Comparison of ENCODE assay signal across 34 cellular contexts in genomic region chr10:128837478-128837877, GRCh38.
DNase-seq lines count a peak whose midpoint lies in the region; ATAC-seq, FAIRE-seq and TF ChIP-seq lines count a peak whose summit lies in the region.
"Had no signal": no experiment of that assay in that cellular context is flagged by ENCODE, and none has a peak within 500 bp of the region (broad histone marks: within the 10 kb centered on the region; RNA-seq: fewer than 3 reads in every experiment).

No MANE protein-coding gene starts in this region.

- no peak for TF ChIP-seq RAD21 in HepG2 (CRISPR knock-in tag; IDR thresholded peaks at IDR 0.05)
- TF ChIP-seq RAD21 in A549 (conservative IDR thresholded peaks at IDR 0.05 in 1 of 2, IDR thresholded peaks at IDR 0.05 in 1 of 2), result no peak
- TF ChIP-seq RAD21 in K562 (CRISPR knock-in tag; conservative IDR thresholded peaks at IDR 0.05 in 1 of 2, IDR thresholded peaks at IDR 0.05 in 1 of 2), result no peak

- H3K27ac ChIP-seq in HepG2 (ENCODE audit: extremely low read length, insufficient read depth, low read length) (no peak overlapping the region), right lobe of liver (no peak overlapping the region), A549 (no peak overlapping the region), K562 (ENCODE audit: extremely low read depth, low read depth, low read length) (no peak overlapping the region)
- H3K27ac ChIP-seq: 22Rv1; BLaER1; BLaER1 treated with 17β-estradiol and CSF1 and Interleukin-3, amounts not matched to agents 10 nM and 100 nM; C4-2B had no signal

- BruUV-seq in HepG2 (replicated peaks; lab: Mats Ljungman, UMichigan) (no TSS peak), K562 (replicated peaks; lab: Mats Ljungman, UMichigan) (no TSS peak)

- no peaks in the 10 kb centered on the region for H3K4me1 ChIP-seq in HepG2 (ENCODE audit: insufficient read depth, low read length)
- no peaks in the 10 kb centered on the region for H3K4me1 ChIP-seq in right lobe of liver
- H3K4me1 ChIP-seq in A549, result no peaks in the 10 kb centered on the region
- H3K4me1 ChIP-seq in K562 (replicated peaks in 1 of 2; ENCODE audit: control insufficient read depth in 2 of 2, insufficient read depth in 2 of 2, low read length in 2 of 2), result no peaks in the 10 kb centered on the region
- H3K4me1 ChIP-seq: BE2C; BLaER1; BLaER1 treated with 17β-estradiol and CSF1 and Interleukin-3, amounts not matched to agents 10 nM and 100 nM; Caco-2 had no signal

- H3K9me3 ChIP-seq in HepG2 (ENCODE audit: low read length) (no peaks in the 10 kb centered on the region), right lobe of liver (no peaks in the 10 kb centered on the region), A549 (no peaks in the 10 kb centered on the region), K562 (replicated peaks; ENCODE audit: control insufficient read depth, insufficient read depth, low read depth, low read length) (no peaks in the 10 kb centered on the region)
- H3K9me3 ChIP-seq: BE2C; BLaER1; BLaER1 treated with 17β-estradiol and CSF1 and Interleukin-3, amounts not matched to agents 10 nM and 100 nM; Caco-2 had no signal

- 3% methylated on average over 2 of the region's 2 CpGs for WGBS in HepG2 (ENCODE audit: low lambda C conversion rate)
- WGBS in right lobe of liver (ENCODE audit: insufficient coverage, low coverage, low lambda C conversion rate, missing lambda C conversion rate), result 54% methylated on average over 2 of the region's 2 CpGs
- 2% methylated on average over 2 of the region's 2 CpGs for WGBS in A549 (ENCODE audit: missing lambda C conversion rate)
- 6% methylated on average over 2 of the region's 2 CpGs for WGBS in K562 (ENCODE audit: insufficient coverage, low coverage, missing lambda C conversion rate)

- ATAC-seq in HepG2, result no peak
- no peak for ATAC-seq in right lobe of liver
- ATAC-seq in A549, result no peak
- ATAC-seq in K562, result no peak
- ATAC-seq: CD8-positive, alpha-beta T cell had no signal

- in situ Hi-C loops in HepG2 (cut with HindIII; ENCODE audit: extremely low pct_ligation_motif_present, low pct_unique_long_range_greater_than_20kb) (no loop called here), K562 (cut with MboI) (no loop called here)

- H2AFZ ChIP-seq in HepG2 (ENCODE audit: low read length), result no peak overlapping the region
- H2AFZ ChIP-seq in K562 (ENCODE audit: low read depth, low read length), result no peak overlapping the region

- FAIRE-seq in HepG2 (lab: Jason Lieb, UNC) (no peak), A549 (lab: Jason Lieb, UNC) (no peak), K562 (lab: Jason Lieb, UNC) (no peak)
- FAIRE-seq: A204.1, D721Med had no signal

- TF ChIP-seq CTCF in HepG2 (CRISPR knock-in tag; IDR thresholded peaks at IDR 0.05) (no peak), right lobe of liver (IDR thresholded peaks at IDR 0.05) (no peak), A549 (IDR thresholded peaks at IDR 0.05) (no peak), K562 (IDR thresholded peaks at IDR 0.05 in 2 of 3, conservative IDR thresholded peaks at IDR 0.05 in 1 of 3; ENCODE audit: insufficient read depth in 2 of 3, low read depth in 1 of 3, low read length in 3 of 3) (no peak)

- H3K4me3 ChIP-seq in HepG2 (replicated peaks in 1 of 3; ENCODE audit: insufficient read depth in 1 of 3, low read depth in 2 of 3, low read length in 3 of 3) (no peak overlapping the region), right lobe of liver (no peak overlapping the region), A549 (no peak overlapping the region), K562 (no peak overlapping the region)
- H3K4me3 ChIP-seq: BLaER1; BLaER1 treated with 17β-estradiol and CSF1 and Interleukin-3, amounts not matched to agents 10 nM and 100 nM had no signal

- no peak overlapping the region for H3K27ac Mint-ChIP-seq in activated CD4-positive, alpha-beta T cell treated with anti-CD3 and anti-CD28 coated beads, Interleukin-2, amount 10 ng/mL, durations not matched to agents 7 days and 5 days
- H3K27ac Mint-ChIP-seq: B cell; CD14-positive monocyte; CD4-positive, alpha-beta memory T cell; CD4-positive, alpha-beta T cell; CD4-positive, CD25-positive, alpha-beta regulatory T cell; CD8-positive, alpha-beta T cell had no signal

- intact Hi-C loops in HepG2 (cut with micrococcal nuclease; ENCODE audit: unreplicated experiment), result no loop called here
- intact Hi-C loops in right lobe of liver (cut with DNase I), result no loop called here
- intact Hi-C loops in K562 (cut with micrococcal nuclease), result no loop called here

- H3K36me3 ChIP-seq in HepG2 (replicated peaks in 1 of 2; ENCODE audit: control insufficient read depth in 1 of 2, insufficient read depth in 2 of 2, low read length in 2 of 2), result no peaks in the 10 kb centered on the region
- H3K36me3 ChIP-seq in right lobe of liver, result no peaks in the 10 kb centered on the region
- no peaks in the 10 kb centered on the region for H3K36me3 ChIP-seq in K562 (ENCODE audit: control insufficient read depth, insufficient read depth, low read length)
- H3K36me3 ChIP-seq: BE2C; BLaER1; BLaER1 treated with 17β-estradiol and CSF1 and Interleukin-3, amounts not matched to agents 10 nM and 100 nM had no signal

- no peaks in the 10 kb centered on the region for H3K4me1 Mint-ChIP-seq in activated CD4-positive, alpha-beta T cell treated with anti-CD3 and anti-CD28 coated beads, Interleukin-2, amount 10 ng/mL, durations not matched to agents 7 days and 5 days
- H3K4me1 Mint-ChIP-seq: B cell; CD14-positive monocyte; CD4-positive, alpha-beta memory T cell; CD4-positive, CD25-positive, alpha-beta regulatory T cell; CD8-positive, alpha-beta memory T cell had no signal

- H3K4me3 Mint-ChIP-seq in activated CD4-positive, alpha-beta T cell treated with anti-CD3 and anti-CD28 coated beads, Interleukin-2, amount 10 ng/mL, durations not matched to agents 7 days and 5 days, result no peak overlapping the region
- H3K4me3 Mint-ChIP-seq: B cell; CD14-positive monocyte; CD4-positive, alpha-beta memory T cell; CD4-positive, alpha-beta T cell; CD4-positive, CD25-positive, alpha-beta regulatory T cell; CD8-positive, alpha-beta memory T cell; CD8-positive, alpha-beta T cell had no signal

- TF ChIP-seq POLR2A in HepG2 (IDR thresholded peaks at IDR 0.05; ENCODE audit: insufficient read depth in 1 of 2, low read depth in 2 of 2, low read length in 2 of 2) (no peak), right lobe of liver (IDR thresholded peaks at IDR 0.05) (no peak), A549 (IDR thresholded peaks at IDR 0.05; ENCODE audit: low read length) (no peak), K562 (conservative IDR thresholded peaks at IDR 0.05) (no peak)

- H3K9me3 Mint-ChIP-seq in activated CD4-positive, alpha-beta T cell treated with anti-CD3 and anti-CD28 coated beads, Interleukin-2, amount 10 ng/mL, durations not matched to agents 7 days and 5 days, result no peaks in the 10 kb centered on the region
- H3K9me3 Mint-ChIP-seq: CD14-positive monocyte; CD4-positive, alpha-beta memory T cell; CD4-positive, alpha-beta T cell; CD8-positive, alpha-beta memory T cell; CD8-positive, alpha-beta T cell had no signal

- no peak overlapping the region for H3K9ac ChIP-seq in HepG2 (ENCODE audit: insufficient read depth, low read depth, low read length)
- no peak overlapping the region for H3K9ac ChIP-seq in K562 (ENCODE audit: insufficient read depth in 1 of 2, low read depth in 2 of 2, low read length in 2 of 2)
- H3K9ac ChIP-seq: BLaER1; BLaER1 treated with 17β-estradiol and CSF1 and Interleukin-3, amounts not matched to agents 10 nM and 100 nM had no signal

- H3K27me3 Mint-ChIP-seq in activated CD4-positive, alpha-beta T cell treated with anti-CD3 and anti-CD28 coated beads, Interleukin-2, amount 10 ng/mL, durations not matched to agents 7 days and 5 days, result peaks cover 10% of the 10 kb centered on the region

- DNase-seq in HepG2 (ENCODE audit: low spot score) (no peak), right lobe of liver (no peak), A549 (ENCODE audit: low read depth in 1 of 2, low spot score in 1 of 2) (no peak), K562 (ENCODE audit: extremely low read depth in 1 of 4, low spot score in 3 of 4) (no peak), superior temporal gyrus (ENCODE audit: extremely low spot score) (no peak)
- no peak for DNase-seq in activated CD4-positive, alpha-beta T cell treated with anti-CD3 and anti-CD28 coated beads, Interleukin-2, amount 10 ng/mL, durations not matched to agents 7 days and 5 days
- DNase-seq: 8988T; ACHN; AML-193; BE2C; C1 segment of cervical spinal cord; Caco-2; Calu3; CD4-positive, alpha-beta memory T cell; CD4-positive, alpha-beta T cell; CD4-positive, CD25-positive, alpha-beta regulatory T cell; CD8-positive, alpha-beta memory T cell; CD8-positive, alpha-beta T cell; COR-L47; DMS 273 treated with DMSO at 0.1 percent for 48 hours; DMS153; DMS53; DMS79; DMS79 treated with DMSO at 0.1 percent for 48 hours; DND-41; EL had no signal

- H3K36me3 Mint-ChIP-seq in activated CD4-positive, alpha-beta T cell treated with anti-CD3 and anti-CD28 coated beads, Interleukin-2, amount 10 ng/mL, durations not matched to agents 7 days and 5 days (ENCODE audit: low read depth), result no peaks in the 10 kb centered on the region
- H3K36me3 Mint-ChIP-seq: CD14-positive monocyte; CD4-positive, alpha-beta memory T cell; CD4-positive, CD25-positive, alpha-beta regulatory T cell; CD8-positive, alpha-beta memory T cell; CD8-positive, alpha-beta T cell had no signal

- no peaks in the 10 kb centered on the region for H3K79me2 ChIP-seq in HepG2 (ENCODE audit: insufficient read depth, low read length)
- no peaks in the 10 kb centered on the region for H3K79me2 ChIP-seq in K562 (ENCODE audit: control insufficient read depth, insufficient read depth, low read length)

- H3K4me2 ChIP-seq in HepG2 (ENCODE audit: low read depth, low read length) (no peak overlapping the region), A549 (no peak overlapping the region), K562 (ENCODE audit: insufficient read depth, low read length) (no peak overlapping the region)
- H3K4me2 ChIP-seq: BLaER1; BLaER1 treated with 17β-estradiol and CSF1 and Interleukin-3, amounts not matched to agents 10 nM and 100 nM had no signal

- POLR2A ChIA-PET in HepG2 (lab: Yijun Ruan, JAX), result no interaction called here
- POLR2A ChIA-PET in A549 (lab: Yijun Ruan, JAX), result no interaction called here
- POLR2A ChIA-PET in K562 (lab: Yijun Ruan, JAX), result no interaction called here
- POLR2A ChIA-PET in activated CD4-positive, alpha-beta T cell treated with anti-CD3 and anti-CD28 coated beads, Interleukin-2, amount 10 ng/mL, durations not matched to agents 7 days and 5 days (lab: Charles Lee), result no interaction called here

- TF ChIP-seq EP300 in HepG2 (IDR thresholded peaks at IDR 0.05; ENCODE audit: low read depth in 2 of 2, low read length in 2 of 2) (no peak), HepG2 (CRISPR knock-in tag; IDR thresholded peaks at IDR 0.05; ENCODE audit: borderline replicate concordance) (no peak), A549 (IDR thresholded peaks at IDR 0.05) (no peak), K562 (IDR thresholded peaks at IDR 0.05; ENCODE audit: low read length) (no peak)

- no peaks in the 10 kb centered on the region for H3K27me3 ChIP-seq in HepG2 (ENCODE audit: control insufficient read depth in 1 of 2, insufficient read depth in 2 of 2, low read length in 2 of 2)
- H3K27me3 ChIP-seq in right lobe of liver, result no peaks in the 10 kb centered on the region
- peaks cover 2 to 16% of the 10 kb centered on the region in 2 experiments; a peak in 3 of 5 replicates for H3K27me3 ChIP-seq in K562 (ENCODE audit: control insufficient read depth in 2 of 2, insufficient read depth in 2 of 2, low read length in 2 of 2)
- H3K27me3 ChIP-seq: BE2C; BLaER1; BLaER1 treated with 17β-estradiol and CSF1 and Interleukin-3, amounts not matched to agents 10 nM and 100 nM had no signal

- no peaks in the 10 kb centered on the region for H3K9me1 ChIP-seq in K562 (ENCODE audit: control insufficient read depth, insufficient read depth, low read length)

- CTCF ChIA-PET in HepG2 (lab: Yijun Ruan, JAX; ENCODE audit: low intra/inter-chr PET ratio, low total read pairs), result no interaction called here
- CTCF ChIA-PET in A549 (lab: Yijun Ruan, JAX), result no interaction called here
- CTCF ChIA-PET in K562 (lab: Yijun Ruan, JAX; ENCODE audit: low intra/inter-chr PET ratio), result no interaction called here
- CTCF ChIA-PET in activated CD4-positive, alpha-beta T cell treated with anti-CD3 and anti-CD28 coated beads, Interleukin-2, amount 10 ng/mL, durations not matched to agents 7 days and 5 days (lab: Charles Lee), result no interaction called here

- H4K20me1 ChIP-seq in HepG2 (ENCODE audit: insufficient read depth, low read length) (no peaks in the 10 kb centered on the region), K562 (replicated peaks; ENCODE audit: control insufficient read depth, insufficient read depth, low read length) (no peaks in the 10 kb centered on the region)
- H4K20me1 ChIP-seq: BLaER1 had no signal

Comparison
In these comparisons a context has a peak if more than half of its experiments do, and no peak if none do; other contexts are left out.
1. Of the 241 proteins assayed by ChIP-seq in both HepG2 and K562: peak only in HepG2: CEBPB, MAFF and MAFK; only in K562: none; in both: none; in neither: 235; mixed calls (peak in some experiments, not most) for 3.